ENCODE assay signal across 9 cellular contexts in the genomic region with DNA sequence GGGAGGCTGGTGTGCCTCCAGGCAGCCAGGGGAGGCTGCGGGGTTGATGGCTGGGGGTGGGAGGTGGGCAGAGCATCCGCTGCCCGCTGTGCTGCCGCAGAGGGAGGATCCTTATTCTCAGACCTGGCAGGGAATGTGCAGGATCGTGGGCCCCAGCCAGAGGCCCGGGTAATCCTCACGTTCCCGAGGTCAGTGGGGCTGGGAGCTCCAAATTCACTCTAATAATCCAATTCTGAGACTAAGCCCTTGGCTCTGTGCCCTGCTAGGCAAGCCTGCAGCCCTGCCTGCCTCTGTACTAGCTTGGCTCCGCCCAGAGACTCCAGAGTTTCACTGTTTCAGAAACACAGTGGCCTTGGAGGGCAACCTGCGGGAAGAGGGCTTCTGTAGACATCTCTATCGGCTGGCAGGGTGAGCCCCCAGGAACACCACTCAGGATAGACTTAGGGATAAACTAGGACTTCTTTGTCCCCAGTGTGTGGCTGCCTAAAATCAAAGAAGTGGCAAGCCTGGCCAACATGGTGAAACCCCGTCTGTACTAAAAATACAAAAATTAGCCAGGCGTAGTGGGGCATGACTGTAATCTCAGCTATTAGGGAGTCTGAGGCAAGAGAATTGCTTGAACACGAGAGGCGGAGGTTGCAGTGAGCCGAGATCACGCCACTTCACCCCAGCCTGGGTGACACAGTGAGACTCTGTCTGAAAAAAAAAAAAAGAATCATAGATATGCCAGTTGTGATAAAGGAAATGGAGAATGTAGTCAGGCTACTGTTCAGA. TPM values are rescaled to one million over a fixed set of nuclear protein-coding genes. Genes with fewer than 3 reads are reported as not detected.
DNase-seq lines count a peak whose midpoint lies in the region; ATAC-seq and TF ChIP-seq lines count a peak whose summit lies in the region.
"Had no signal": no experiment of that assay in that cellular context is flagged by ENCODE, and none has a peak within 500 bp of the region (broad histone marks: within the 10 kb centered on the region; RNA-seq: fewer than 3 reads in every experiment).

No MANE protein-coding gene starts in this region.

- H3K4me1 ChIP-seq in lower lobe of right lung, result no peaks in the 10 kb centered on the region
- no peaks in the 10 kb centered on the region for H3K4me1 ChIP-seq in MM.1S (ENCODE audit: low read length)

- H3K4me3 ChIP-seq in WERI-Rb-1 (ENCODE audit: low read depth, low read length), result no peak overlapping the region
- H3K4me3 ChIP-seq in lower lobe of right lung, result no peak overlapping the region
- no peak overlapping the region for H3K4me3 ChIP-seq in MM.1S (ENCODE audit: low read length)

- H2AFZ ChIP-seq in MM.1S (ENCODE audit: low read length), result no peak overlapping the region

- H3K9me3 ChIP-seq in WERI-Rb-1 (ENCODE audit: severe bottlenecking) (no peaks in the 10 kb centered on the region), lower lobe of right lung (no peaks in the 10 kb centered on the region), MM.1S (replicated peaks; ENCODE audit: insufficient read depth, low read length) (no peaks in the 10 kb centered on the region)

- no peak overlapping the region for H3K9ac ChIP-seq in MM.1S (ENCODE audit: low read length)

- H3K36me3 ChIP-seq in WERI-Rb-1, result no peaks in the 10 kb centered on the region
- no peaks in the 10 kb centered on the region for H3K36me3 ChIP-seq in lower lobe of right lung
- H3K36me3 ChIP-seq in MM.1S (replicated peaks; ENCODE audit: insufficient read depth, low read length), result no peaks in the 10 kb centered on the region

- no peaks in the 10 kb centered on the region for H3K79me2 ChIP-seq in MM.1S (ENCODE audit: low read length)

- DNase-seq in WERI-Rb-1 (peak; percentile 60), lower lobe of right lung (peak; percentile 45), MM.1S (no peak), NOMO-1 (lab: John Stamatoyannopoulos, UW; ENCODE audit: unreplicated experiment in 2 of 2) (no peak)
- no peak for DNase-seq in activated CD4-positive, CD25-positive, alpha-beta regulatory T cell (lab: John Stamatoyannopoulos, UW)

- no peaks in the 10 kb centered on the region for H3K9me2 ChIP-seq in MM.1S (replicated peaks; ENCODE audit: insufficient read depth, low read length)

- no peak overlapping the region for H3K27ac ChIP-seq in WERI-Rb-1
- H3K27ac ChIP-seq in lower lobe of right lung, result no peak overlapping the region
- no peak overlapping the region for H3K27ac ChIP-seq in MM.1S (ENCODE audit: low read length)

- intact Hi-C loops in lower lobe of right lung (cut with DNase I), result no loop called here

- no peaks in the 10 kb centered on the region for H3K27me3 ChIP-seq in WERI-Rb-1 (ENCODE audit: insufficient read depth, low read depth, severe bottlenecking)
- H3K27me3 ChIP-seq in lower lobe of right lung (ENCODE audit: low read depth), result no peaks in the 10 kb centered on the region
- no peaks in the 10 kb centered on the region for H3K27me3 ChIP-seq in MM.1S (replicated peaks; ENCODE audit: insufficient read depth, low read length)

- no peak for TF ChIP-seq CTCF in WERI-Rb-1 (IDR thresholded peaks at IDR 0.05; ENCODE audit: low read depth, low read length)
- TF ChIP-seq CTCF in lower lobe of right lung (IDR thresholded peaks at IDR 0.05), result no peak
- no peak for TF ChIP-seq CTCF in MM.1S (IDR thresholded peaks at IDR 0.05; ENCODE audit: low read length)

- no peaks in the 10 kb centered on the region for H3F3A ChIP-seq in MM.1S (ENCODE audit: insufficient read depth, low read length)

- no peak overlapping the region for H3K4me2 ChIP-seq in MM.1S (ENCODE audit: low read depth, low read length)

- H4K20me1 ChIP-seq in MM.1S (ENCODE audit: insufficient read depth, low read length), result no peaks in the 10 kb centered on the region

- ATAC-seq in GM18907 (IDR thresholded peaks at IDR 0.05; ENCODE audit: unreplicated experiment), result peak; percentile 74
- peak; percentile 45 for ATAC-seq in HG03060 (IDR thresholded peaks at IDR 0.05; ENCODE audit: low read depth, unreplicated experiment)
- peak; percentile 36 to 47 for ATAC-seq in lower lobe of right lung
- no peak for ATAC-seq in HG03045 (IDR thresholded peaks at IDR 0.05; ENCODE audit: unreplicated experiment)

RNA-seq across cellular contexts. Expression of gene MLEC, which starts 17.7 kb away (rescaled TPM):
- total RNA-seq in lower lobe of right lung, result 98.1 TPM

RNA-seq across cellular contexts. Expression of gene CABP1, which starts 28.8 kb away (rescaled TPM):
- 0.30 TPM for total RNA-seq in lower lobe of right lung
- total RNA-seq: mononuclear cell had no signal

RNA-seq across cellular contexts. Expression of gene UNC119B, which starts 41.0 kb away (rescaled TPM):
- total RNA-seq in lower lobe of right lung, result 27.1 TPM

RNA-seq across cellular contexts. Expression of gene ACADS, which starts 56.4 kb away (rescaled TPM):
- total RNA-seq in lower lobe of right lung, result 24.4 TPM

Comparison
In these comparisons a context has a peak if more than half of its experiments do, and no peak if none do; other contexts are left out.
1. DNase-seq: peak in WERI-Rb-1 (single experiment) and lower lobe of right lung (single experiment); none in activated CD4-positive, CD25-positive, alpha-beta regulatory T cell (0 of 4), MM.1S (single experiment) and NOMO-1 (0 of 2).